ENCODE assay signal across 1 cellular context in the genomic region with DNA sequence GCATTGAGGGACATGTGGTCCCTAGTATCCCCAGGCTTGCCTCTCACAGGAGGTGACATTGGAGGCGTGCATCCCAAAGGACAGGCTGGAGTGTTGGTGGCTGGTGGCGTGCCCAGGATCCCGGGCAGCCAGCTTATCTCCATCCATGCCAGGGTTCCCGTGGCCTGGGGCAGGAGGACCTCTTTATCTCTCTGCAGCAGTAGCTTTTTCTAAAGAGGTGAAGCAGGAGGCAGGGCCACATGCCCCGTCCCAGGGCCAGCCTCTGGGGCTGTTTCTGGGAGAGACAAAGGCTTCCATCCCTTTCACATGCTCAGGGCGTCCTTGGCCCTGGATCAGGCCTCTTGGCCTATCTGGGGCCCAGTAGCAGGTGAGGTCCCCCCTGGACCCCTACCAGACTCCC.
TF ChIP-seq lines count a peak whose summit lies in the region.

No MANE protein-coding gene starts in this region.

TF ChIP-seq in IMR-90, 13 proteins besides CTCF, POLR2A, EP300 and RAD21:
- TF ChIP-seq, protein P1, sequence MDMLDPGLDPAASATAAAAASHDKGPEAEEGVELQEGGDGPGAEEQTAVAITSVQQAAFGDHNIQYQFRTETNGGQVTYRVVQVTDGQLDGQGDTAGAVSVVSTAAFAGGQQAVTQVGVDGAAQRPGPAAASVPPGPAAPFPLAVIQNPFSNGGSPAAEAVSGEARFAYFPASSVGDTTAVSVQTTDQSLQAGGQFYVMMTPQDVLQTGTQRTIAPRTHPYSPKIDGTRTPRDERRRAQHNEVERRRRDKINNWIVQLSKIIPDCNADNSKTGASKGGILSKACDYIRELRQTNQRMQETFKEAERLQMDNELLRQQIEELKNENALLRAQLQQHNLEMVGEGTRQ (IDR thresholded peaks at IDR 0.05; ENCODE audit: low read depth, low read length), result no peak
- TF ChIP-seq RFX5 (IDR thresholded peaks at IDR 0.05; ENCODE audit: low read depth, low read length), result no peak
- no peak for TF ChIP-seq NFE2L2 (IDR thresholded peaks at IDR 0.05; ENCODE audit: low read depth, low read length)
- TF ChIP-seq CHD1 (IDR thresholded peaks at IDR 0.05; ENCODE audit: low read depth, low read length), result no peak
- TF ChIP-seq SMC3 (IDR thresholded peaks at IDR 0.05; ENCODE audit: low read depth, low read length), result no peak
TF ChIP-seq in IMR-90: peak in this region for 0.
